29 cellular contexts compared by ENCODE assay signal in the genomic region with DNA sequence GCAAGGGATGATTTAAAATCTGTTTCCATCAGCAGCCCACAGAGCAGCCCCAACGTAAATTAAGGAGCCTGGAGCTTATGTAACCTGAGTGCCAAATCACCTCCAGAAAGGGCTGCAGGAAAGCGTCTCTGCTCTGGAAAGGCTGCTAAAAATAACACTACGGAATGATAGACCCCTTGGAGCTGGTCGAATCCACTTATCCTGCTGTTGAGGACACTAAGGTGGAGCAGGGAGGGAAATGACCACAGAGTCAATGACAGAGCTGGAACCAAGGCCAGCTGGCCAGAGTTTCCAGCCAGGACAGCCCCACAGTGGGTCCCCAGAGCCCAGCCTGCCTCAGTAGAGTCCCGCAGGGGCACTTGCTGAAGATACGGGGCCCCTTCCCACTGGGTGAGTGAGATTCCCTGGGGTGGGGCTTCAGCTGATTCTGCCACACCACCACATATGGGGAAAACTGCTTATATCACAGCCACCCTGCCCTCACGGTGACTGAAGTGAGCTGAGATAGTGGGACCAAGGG.
"Had no signal": no experiment of that assay in that cellular context is flagged by ENCODE, and none has a peak within 500 bp of the region (broad histone marks: within the 10 kb centered on the region; RNA-seq: fewer than 3 reads in every experiment).

No MANE protein-coding gene starts in this region.

- H3K9me3 Mint-ChIP-seq: naive thymus-derived CD8-positive, alpha-beta T cell; nephron; neural crest cell; stimulated activated naive B cell treated with anti-CD40 and anti-IgM and Interleukin-4, amounts not matched to agents 10 μg/mL and 1 μg/mL and 100 μg/mL, for 72 hours had no signal

- H3K4me3 ChIP-seq: left lung, lower lobe of right lung, pancreas, prostate gland, skin epidermis, stomach, testis, thyroid gland, transverse colon, upper lobe of left lung, vagina had no signal

- ATAC-seq: left colon; left lung; lower lobe of right lung; naive thymus-derived CD8-positive, alpha-beta T cell; pancreas; right cardiac atrium; sciatic nerve; stimulated activated naive B cell treated with anti-CD40 and anti-IgM and Interleukin-4, amounts not matched to agents 10 μg/mL and 1 μg/mL and 100 μg/mL, for 72 hours; stimulated activated naive CD8-positive, alpha-beta T cell treated with anti-CD3 and anti-CD28 coated beads, Interleukin-15, Interleukin-2, amounts not matched to agents 100 U/mL and 50 U/mL, for 24 hours had no signal

- H3K36me3 ChIP-seq: left lung, lower lobe of right lung, pancreas, prostate gland, stomach, thyroid gland, transverse colon, upper lobe of left lung, vagina had no signal

- H3K27ac Mint-ChIP-seq: naive thymus-derived CD8-positive, alpha-beta T cell; nephron; stimulated activated naive B cell treated with anti-CD40 and anti-IgM and Interleukin-4, amounts not matched to agents 10 μg/mL and 1 μg/mL and 100 μg/mL, for 72 hours had no signal

- H3K4me1 ChIP-seq: left lung, lower lobe of right lung, pancreas, prostate gland, stomach, testis, thyroid gland, transverse colon, upper lobe of left lung, vagina had no signal

- DNase-seq: kidney; left colon; left lung; lower lobe of right lung; mammary epithelial cell; mesenchymal stem cell; naive thymus-derived CD8-positive, alpha-beta T cell; nucleus accumbens; pancreas; posterior cingulate gyrus; retina; right cardiac atrium; stimulated activated CD4-positive, alpha-beta T cell treated with anti-CD3 and anti-CD28 coated beads, Interleukin-12 subunit alpha, Interleukin-12 subunit beta, amount 100 ng/mL, for 4 hours; stimulated activated CD4-positive, alpha-beta T cell treated with anti-CD3 and anti-CD28 coated beads, Interleukin-15, amount 100 ng/mL, for 24 hours; stimulated activated CD4-positive, alpha-beta T cell treated with anti-CD3 and anti-CD28 coated beads, Interleukin-2, amount 100 ng/mL, for 24 hours; stimulated activated CD4-positive, alpha-beta T cell treated with anti-CD3 and anti-CD28 coated beads, Interleukin-4, amount 100 ng/mL, for 1 hour; stimulated activated naive B cell treated with anti-CD40 and anti-IgM and Interleukin-4, amounts not matched to agents 10 μg/mL and 1 μg/mL and 100 μg/mL, for 72 hours; stimulated activated naive CD8-positive, alpha-beta T cell treated with anti-CD3 and anti-CD28 coated beads, Interleukin-15, Interleukin-2, amounts not matched to agents 100 U/mL and 50 U/mL, for 24 hours; stomach; testis; transverse colon had no signal

- H3K27me3 ChIP-seq: left lung, pancreas, stomach, testis, thyroid gland, transverse colon, upper lobe of left lung, vagina had no signal

- H3K36me3 Mint-ChIP-seq: naive thymus-derived CD8-positive, alpha-beta T cell; stimulated activated naive B cell treated with anti-CD40 and anti-IgM and Interleukin-4, amounts not matched to agents 10 μg/mL and 1 μg/mL and 100 μg/mL, for 72 hours had no signal

- H3K27ac ChIP-seq: left lung, lower lobe of right lung, pancreas, prostate gland, skin epidermis, stomach, testis, thyroid gland, transverse colon, upper lobe of left lung, vagina had no signal

- H3K9me3 ChIP-seq: left lung, lower lobe of right lung, pancreas, prostate gland, stomach, testis, thyroid gland, transverse colon, upper lobe of left lung, vagina had no signal
